Comparison of ENCODE assay signal across 8 cellular contexts in genomic region chrX:64205441-64205734, GRCh38. TPM values are rescaled to one million over a fixed set of nuclear protein-coding genes. Genes with fewer than 3 reads are reported as not detected.
A peak's percentile ranks its signal among the peaks of the same experiment; 100 is the strongest.
DNase-seq lines count a peak whose midpoint lies in the region; ATAC-seq, FAIRE-seq and TF ChIP-seq lines count a peak whose summit lies in the region.

Gene AMER1, minus strand, starts transcription at chrX:64205708. Its CDS starts 12,422 bp downstream, at chrX:64193286.

- in situ Hi-C loops in mammary epithelial cell (cut with MboI; ENCODE audit: low sequenced_read_pairs in 2 of 2) = no loop called here

- TF ChIP-seq CTCF in mammary epithelial cell (conservative IDR thresholded peaks at IDR 0.05 in 1 of 2, IDR thresholded peaks at IDR 0.05 in 1 of 2; ENCODE audit: extremely low read depth in 1 of 2, insufficient read depth in 1 of 2, low read depth in 1 of 2, low read length in 2 of 2) (no peak), lung (IDR thresholded peaks at IDR 0.05; ENCODE audit: control extremely low read depth, extremely low read depth) (no peak)

- H4K20me1 ChIP-seq in mammary epithelial cell (ENCODE audit: insufficient read depth, low read length) = no peaks in the 10 kb centered on the region

- peak within 1 kb of the TSS; percentile 80 for H2AFZ ChIP-seq in mammary epithelial cell (ENCODE audit: low read depth, low read length)

- H3K79me2 ChIP-seq in mammary epithelial cell (ENCODE audit: insufficient read depth, low read length) = peaks cover 13% of the 10 kb centered on the region

- ATAC-seq in GM18498 (IDR thresholded peaks at IDR 0.05; ENCODE audit: unreplicated experiment) = peak; percentile 41
- ATAC-seq in GM21825 (IDR thresholded peaks at IDR 0.05; ENCODE audit: unreplicated experiment) = peak; percentile 43
- ATAC-seq in lung (ENCODE audit: insufficient read depth, low FRiP score) = peak; percentile 41

- no peak for FAIRE-seq in RCC 7860 (lab: Jason Lieb, UNC)

- 95% methylated on average over 7 of the region's 29 CpGs for WGBS in mammary epithelial cell (ENCODE audit: low coverage, missing lambda C conversion rate)
- 1 to 37% methylated on average over 22 to 29 of the region's 29 CpGs for WGBS in lung, 2 donors

- H3K9me3 ChIP-seq in KOPT-K1 (ENCODE audit: insufficient read depth, low read length, poor library complexity, severe bottlenecking) (no peaks in the 10 kb centered on the region), mammary epithelial cell (replicated peaks; ENCODE audit: insufficient read depth, low read length) (no peaks in the 10 kb centered on the region), lung (ENCODE audit: control insufficient read depth in 2 of 2, insufficient read depth in 1 of 2, low read length in 1 of 2) (no peaks in the 10 kb centered on the region)

- peak within 1 kb of the TSS; percentile 79 for H3K4me2 ChIP-seq in mammary epithelial cell (ENCODE audit: insufficient read depth, low read depth, low read length)

- intact Hi-C loops in mammary epithelial cell (cut with micrococcal nuclease) = loop anchor here (2.0 to 10.0 kb wide), 4 partner anchors 53 to 453 kb away; partner anchors contain the start of gene MTMR8

- H3K4me1 ChIP-seq in mammary epithelial cell (ENCODE audit: insufficient read depth, low read length) = peaks cover 11% of the 10 kb centered on the region
- H3K4me1 ChIP-seq in lung (ENCODE audit: control insufficient read depth in 2 of 2, insufficient read depth in 2 of 2, low read length in 2 of 2) = peaks cover 5 to 8% of the 10 kb centered on the region in 2 donors

- H3K27me3 ChIP-seq in mammary epithelial cell (ENCODE audit: insufficient read depth, low read length) (no peaks in the 10 kb centered on the region), lung (ENCODE audit: control insufficient read depth, insufficient read depth) (no peaks in the 10 kb centered on the region)

- dilution Hi-C loops in mammary epithelial cell (cut with HindIII; ENCODE audit: low sequenced_read_pairs) = no loop called here

- no TSS peak for BruUV-seq in mammary epithelial cell (replicated peaks; lab: Mats Ljungman, UMichigan)

- peak within 1 kb of the TSS; percentile 60 to 69 (median 66) for H3K4me3 ChIP-seq in mammary epithelial cell (replicated peaks in 1 of 3; ENCODE audit: insufficient read depth in 1 of 3, low read depth in 2 of 3, low read length in 3 of 3)
- H3K4me3 ChIP-seq in lung = peak within 1 kb of the TSS; percentile 40

- CTCF ChIA-PET in mammary epithelial cell (lab: Charles Lee; ENCODE audit: low non-redundant PET) = no interaction called here

- peak within 1 kb of the TSS; percentile 53 for H3K9ac ChIP-seq in mammary epithelial cell (ENCODE audit: insufficient read depth, low read length)

- DNase-seq in mammary epithelial cell (no peak), lung (ENCODE audit: low spot score) (no peak), ureter (ENCODE audit: low spot score) (peak; percentile 45), RCC 7860 (ENCODE audit: low spot score) (no peak), A172 (ENCODE audit: low spot score) (no peak)

- H3K27ac ChIP-seq in KOPT-K1 (ENCODE audit: low read depth, low read length, poor library complexity, severe bottlenecking) = peak within 1 kb of the TSS; percentile 64
- peak within 1 kb of the TSS; percentile 68 for H3K27ac ChIP-seq in mammary epithelial cell (ENCODE audit: insufficient read depth, low read depth, low read length)
- peak within 1 kb of the TSS; percentile 78 to 91 for H3K27ac ChIP-seq in lung (ENCODE audit: low read depth in 1 of 2, low read length in 1 of 2)

- no peaks in the 10 kb centered on the region for H3K36me3 ChIP-seq in KOPT-K1 (ENCODE audit: insufficient read depth, low read length)
- H3K36me3 ChIP-seq in mammary epithelial cell (ENCODE audit: insufficient read depth, low read length) = no peaks in the 10 kb centered on the region
- no peaks in the 10 kb centered on the region for H3K36me3 ChIP-seq in lung (ENCODE audit: control insufficient read depth in 2 of 2, insufficient read depth in 2 of 2, low read length in 2 of 2)

RNA-seq across cellular contexts. Expression of gene AMER1, which starts in this region (rescaled TPM):
- total RNA-seq in mammary epithelial cell (1 to 10 TPM; 2.3 to 3.3 TPM), lung (1 to 10 TPM; 4.0 to 4.2 TPM), ureter (7.6 TPM)
- polyA plus RNA-seq in mammary epithelial cell (1.3 TPM), lung (1 to 10 TPM in 1 of 2 donors, under 1 TPM in 1; 0.94 to 1.3 TPM)
- polyA minus RNA-seq in mammary epithelial cell = 4.3 TPM
- total RNA-seq in A172 (2014; rRNA removed; shearing (Covaris generic)) = 2.8 and 3.1 TPM in 2 replicates
